ENCODE assay signal across 12 cellular contexts in genomic region chr12:108727868-108728735, GRCh38. TPM values are rescaled to one million over a fixed set of nuclear protein-coding genes. Genes with fewer than 3 reads are reported as not detected.
DNase-seq lines count a peak whose midpoint lies in the region; FAIRE-seq and TF ChIP-seq lines count a peak whose summit lies in the region.
"Had no signal": no experiment of that assay in that cellular context is flagged by ENCODE, and none has a peak within 500 bp of the region (broad histone marks: within the 10 kb centered on the region; RNA-seq: fewer than 3 reads in every experiment).

No MANE protein-coding gene starts in this region.

- TF ChIP-seq CTCF in brain microvascular endothelial cell (IDR thresholded peaks at IDR 0.05; ENCODE audit: low read depth, low read length, missing control alignments) (no peak), type B pancreatic cell (conservative IDR thresholded peaks at IDR 0.05) (no peak)

- intact Hi-C loops in activated naive CD4-positive, alpha-beta T cell treated with anti-CD3 and anti-CD28 coated beads for 36 hours (cut with micrococcal nuclease) = no loop called here

- peaks cover 52% of the 10 kb centered on the region for H3K4me1 Mint-ChIP-seq in type B pancreatic cell (ENCODE audit: unreplicated experiment)
- H3K4me1 Mint-ChIP-seq in activated naive CD4-positive, alpha-beta T cell treated with anti-CD3 and anti-CD28 coated beads for 36 hours (ENCODE audit: low read depth) = peaks cover 49% of the 10 kb centered on the region

- H3K9me3 Mint-ChIP-seq in type B pancreatic cell = no peaks in the 10 kb centered on the region
- no peaks in the 10 kb centered on the region for H3K9me3 Mint-ChIP-seq in activated naive CD4-positive, alpha-beta T cell treated with anti-CD3 and anti-CD28 coated beads for 36 hours

- peak overlapping the region; percentile 72 for H3K27ac Mint-ChIP-seq in type B pancreatic cell
- no peak overlapping the region for H3K27ac Mint-ChIP-seq in activated naive CD4-positive, alpha-beta T cell treated with anti-CD3 and anti-CD28 coated beads for 36 hours

- H3K27me3 ChIP-seq in brain microvascular endothelial cell (replicated peaks) (no peaks in the 10 kb centered on the region), muscle layer of duodenum (ENCODE audit: low read depth, low read length) (no peaks in the 10 kb centered on the region)

- H3K4me3 Mint-ChIP-seq in type B pancreatic cell = peak overlapping the region; percentile 72
- no peak overlapping the region for H3K4me3 Mint-ChIP-seq in activated naive CD4-positive, alpha-beta T cell treated with anti-CD3 and anti-CD28 coated beads for 36 hours

- H3K36me3 ChIP-seq in brain microvascular endothelial cell (replicated peaks) (no peaks in the 10 kb centered on the region), muscle layer of duodenum (ENCODE audit: control insufficient read depth in 1 of 2, insufficient read depth in 2 of 2, low read length in 2 of 2) (peaks cover 0 to 12% of the 10 kb centered on the region in 2 donors)
- H3K36me3 ChIP-seq: WERI-Rb-1 had no signal

- no peaks in the 10 kb centered on the region for H3K27me3 Mint-ChIP-seq in type B pancreatic cell
- no peaks in the 10 kb centered on the region for H3K27me3 Mint-ChIP-seq in activated naive CD4-positive, alpha-beta T cell treated with anti-CD3 and anti-CD28 coated beads for 36 hours (ENCODE audit: low read depth)

- CTCF ChIA-PET in activated naive CD4-positive, alpha-beta T cell treated with anti-CD3 and anti-CD28 coated beads for 36 hours (lab: Charles Lee) = interaction anchor here (0.7 to 1.1 kb wide), 3 partner anchors 37 to 574 kb away, joined by 3 to 5 read pairs (median 3); no protein-coding TSS in a partner anchor

- H3K27ac ChIP-seq in brain microvascular endothelial cell = peak overlapping the region; percentile 96
- peak overlapping the region; percentile 96 for H3K27ac ChIP-seq in muscle layer of duodenum (ENCODE audit: low read length)
- H3K27ac ChIP-seq: WERI-Rb-1 had no signal

- H3K4me1 ChIP-seq in muscle layer of duodenum (ENCODE audit: control insufficient read depth in 1 of 2, insufficient read depth in 2 of 2, low read length in 2 of 2) = peaks cover 7 to 42% of the 10 kb centered on the region in 2 donors

- H3K36me3 Mint-ChIP-seq in type B pancreatic cell = no peaks in the 10 kb centered on the region
- no peaks in the 10 kb centered on the region for H3K36me3 Mint-ChIP-seq in activated naive CD4-positive, alpha-beta T cell treated with anti-CD3 and anti-CD28 coated beads for 36 hours (ENCODE audit: low read depth)

- DNase-seq in LHCN-M2 (ENCODE audit: low read depth) (peak; percentile 71), brain microvascular endothelial cell (no peak), type B pancreatic cell (ENCODE audit: extremely low spot score, unreplicated experiment) (no peak), G401 (ENCODE audit: low spot score) (no peak), frontal cortex (ENCODE audit: low spot score in 2 of 2) (no peak)
- DNase-seq in activated naive CD4-positive, alpha-beta T cell treated with anti-CD3 and anti-CD28 coated beads for 36 hours = no peak
- DNase-seq: DMS53; RPMI8226; stimulated activated CD4-positive, alpha-beta T cell treated with anti-CD3 and anti-CD28 coated beads, Interleukin-1b, Interleukin-23, amount 100 ng/mL, for 48 hours; WERI-Rb-1 had no signal

- no peaks in the 10 kb centered on the region for H3K9me3 ChIP-seq in muscle layer of duodenum (ENCODE audit: control insufficient read depth in 1 of 2, low read length in 2 of 2)

- in situ Hi-C loops in brain microvascular endothelial cell (cut with HindIII; ENCODE audit: low pct_ligation_motif_present, low sequenced_read_pairs) = no loop called here
- in situ Hi-C loops in G401 (cut with HindIII; ENCODE audit: low sequenced_read_pairs) = no loop called here

- peak overlapping the region; percentile 91 for H3K4me3 ChIP-seq in brain microvascular endothelial cell (ENCODE audit: low read depth, low read length)
- H3K4me3 ChIP-seq in muscle layer of duodenum (ENCODE audit: low read depth in 1 of 2, low read length in 2 of 2) = peak overlapping the region; percentile 79 to 86

- no peak for FAIRE-seq in frontal cortex (lab: Jason Lieb, UNC)
- FAIRE-seq: colon had no signal

RNA-seq across cellular contexts. Expression of gene CORO1C, which starts 3.2 kb away (rescaled TPM):
- total RNA-seq in LHCN-M2 (2014; rRNA removed) (167 and 172 TPM in 2 replicates), type B pancreatic cell (ENCODE audit: low replicate concordance) (87.9 and 103 TPM in 2 replicates), frontal cortex (171 TPM)
- polyA plus RNA-seq in LHCN-M2 (2012) = 306 TPM
- total RNA-seq in activated naive CD4-positive, alpha-beta T cell treated with anti-CD3 and anti-CD28 coated beads for 36 hours = 10 to 100 TPM; 36.4 to 43.7 TPM
- 102 and 177 TPM in 2 replicates for total RNA-seq in G401 (2014; rRNA removed; shearing (Covaris generic))
